In the genomic region with DNA sequence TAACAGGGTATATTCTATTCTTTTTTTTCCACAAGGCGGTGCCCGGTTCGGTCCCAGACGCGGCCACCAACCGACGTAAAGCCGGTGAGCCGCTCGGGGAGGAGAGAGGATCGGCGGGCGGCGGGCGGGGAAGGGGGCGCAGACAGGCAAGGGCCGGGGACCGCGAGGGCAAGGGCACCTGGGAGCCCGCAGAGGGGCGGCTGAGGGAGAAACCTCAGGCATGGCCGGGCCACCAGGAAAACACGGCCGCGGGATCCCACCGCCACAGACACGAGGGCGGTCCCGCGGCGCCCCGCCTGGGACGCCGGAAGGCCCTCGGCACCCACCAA, we compare ENCODE assay signal across 7 cellular contexts.
A peak's percentile ranks its signal among the peaks of the same experiment; 100 is the strongest.
DNase-seq lines count a peak whose midpoint lies in the region; ATAC-seq and TF ChIP-seq lines count a peak whose summit lies in the region.
"Not testable (repeated sequence)": the region's sequence is repeated elsewhere in the genome, so short reads cannot be mapped to it uniquely, and the experiment has no call there.

No MANE protein-coding gene starts in this region.

- H3K4me1 ChIP-seq in iPS-15b (ENCODE audit: control insufficient read depth, insufficient read depth, low read length), result not testable (repeated sequence)

- H3K27me3 Mint-ChIP-seq in T-helper 17 cell, result peaks cover 18% of the 10 kb centered on the region
- H3K27me3 Mint-ChIP-seq in activated T-cell treated with anti-CD3 and anti-CD28 coated beads, Interleukin-2, amount 50 U/mL, for 24 hours, result peaks cover 26% of the 10 kb centered on the region
- peaks cover 31% of the 10 kb centered on the region for H3K27me3 Mint-ChIP-seq in chondrocyte (ENCODE audit: low read depth)
- peaks cover 77% of the 10 kb centered on the region for H3K27me3 Mint-ChIP-seq in nephron progenitor cell (ENCODE audit: low read depth, poor library complexity)

- H3K9me3 ChIP-seq in T-helper 17 cell (ENCODE audit: control insufficient read depth, low read length, poor library complexity, severe bottlenecking); iPS-15b (ENCODE audit: control insufficient read depth, insufficient read depth, low read length): not testable (repeated sequence)

- H3K36me3 Mint-ChIP-seq in T-helper 17 cell (ENCODE audit: low read depth); activated T-cell treated with anti-CD3 and anti-CD28 coated beads, Interleukin-2, amount 50 U/mL, for 24 hours (ENCODE audit: low read depth); chondrocyte (ENCODE audit: low read depth); nephron progenitor cell (ENCODE audit: low read depth): not testable (repeated sequence)

- H3K9me3 Mint-ChIP-seq in activated T-cell treated with anti-CD3 and anti-CD28 coated beads, Interleukin-2, amount 50 U/mL, for 24 hours; chondrocyte (ENCODE audit: low read depth): not testable (repeated sequence)
- peaks cover 19% of the 10 kb centered on the region for H3K9me3 Mint-ChIP-seq in nephron progenitor cell

- H3K4me3 ChIP-seq in iPS-15b (ENCODE audit: low read depth, low read length), result peak overlapping the region; percentile 54

- H3K36me3 ChIP-seq in iPS-15b (ENCODE audit: control insufficient read depth, insufficient read depth, low read length), result not testable (repeated sequence)

- not testable (repeated sequence) for TF ChIP-seq CTCF in GM20000 (IDR thresholded peaks at IDR 0.05; ENCODE audit: extremely low read depth, missing control alignments); chondrocyte (IDR thresholded peaks at IDR 0.05); nephron progenitor cell (IDR thresholded peaks at IDR 0.05)

- H3K4me3 Mint-ChIP-seq in T-helper 17 cell (peak overlapping the region; percentile 78), chondrocyte (ENCODE audit: unreplicated experiment) (peak overlapping the region; percentile 63), nephron progenitor cell (peak overlapping the region; percentile 71)
- H3K4me3 Mint-ChIP-seq in activated T-cell treated with anti-CD3 and anti-CD28 coated beads, Interleukin-2, amount 50 U/mL, for 24 hours, result peak overlapping the region; percentile 64

- H3K27me3 ChIP-seq in iPS-15b (ENCODE audit: control insufficient read depth, insufficient read depth, low read length), result peaks cover 44% of the 10 kb centered on the region

- H3K9ac ChIP-seq in iPS-15b (ENCODE audit: low read depth, low read length), result not testable (repeated sequence)

- ATAC-seq in T-helper 17 cell, result peak; percentile 12

- H3K27ac Mint-ChIP-seq in T-helper 17 cell, result peak overlapping the region; percentile 39
- H3K27ac Mint-ChIP-seq in activated T-cell treated with anti-CD3 and anti-CD28 coated beads, Interleukin-2, amount 50 U/mL, for 24 hours, result peak overlapping the region; percentile 10
- not testable (repeated sequence) for H3K27ac Mint-ChIP-seq in chondrocyte (ENCODE audit: unreplicated experiment); nephron progenitor cell

- peak; percentile 4 for DNase-seq in GM20000 (ENCODE audit: low spot score)
- DNase-seq in T-helper 17 cell, result peak in 1 of 3 donors; percentile 6
- peak; percentile 48 for DNase-seq in activated T-cell treated with anti-CD3 and anti-CD28 coated beads, Interleukin-2, amount 50 U/mL, for 24 hours
- not testable (repeated sequence) for DNase-seq in chondrocyte (ENCODE audit: low spot score)
- peak; percentile 30 for DNase-seq in nephron progenitor cell
- DNase-seq in stimulated activated CD4-positive, alpha-beta T cell treated with anti-CD3 and anti-CD28 coated beads, Interleukin-2, amount 100 ng/mL, for 4 hours (ENCODE audit: low read depth), result peak; percentile 17

- not testable (repeated sequence) for H3K4me1 Mint-ChIP-seq in T-helper 17 cell; chondrocyte (ENCODE audit: low read depth); nephron progenitor cell
- peaks cover 12% of the 10 kb centered on the region for H3K4me1 Mint-ChIP-seq in activated T-cell treated with anti-CD3 and anti-CD28 coated beads, Interleukin-2, amount 50 U/mL, for 24 hours (ENCODE audit: low read depth)
